ENCODE assay signal across 7 cellular contexts in genomic region chr10:6151087-6151977, GRCh38. TPM values are rescaled to one million over a fixed set of nuclear protein-coding genes. Genes with fewer than 3 reads are reported as not detected.
DNase-seq lines count a peak whose midpoint lies in the region; ATAC-seq and TF ChIP-seq lines count a peak whose summit lies in the region.

No MANE protein-coding gene starts in this region.

- H3K4me3 Mint-ChIP-seq in activated CD4-positive, alpha-beta memory T cell treated with anti-CD3 and anti-CD28 coated beads for 36 hours, result no peak overlapping the region
- peak overlapping the region; percentile 67 to 84 (median 76) for H3K4me3 Mint-ChIP-seq in naive thymus-derived CD8-positive, alpha-beta T cell

- peaks cover 5% of the 10 kb centered on the region for H3K36me3 Mint-ChIP-seq in activated CD4-positive, alpha-beta memory T cell treated with anti-CD3 and anti-CD28 coated beads for 36 hours
- H3K36me3 Mint-ChIP-seq in naive thymus-derived CD8-positive, alpha-beta T cell, result peaks cover 0 to 6% (median 0%) of the 10 kb centered on the region in 3 donors

- DNase-seq in KBM-7 (peak; percentile 93), fibroblast of lung (ENCODE audit: low read depth in 2 of 2) (peak; percentile 53 to 75), foreskin melanocyte (no peak)
- DNase-seq in activated CD4-positive, alpha-beta memory T cell treated with anti-CD3 and anti-CD28 coated beads for 36 hours, result peak; percentile 61
- peak in 9 of 10 donors; percentile 26 to 71 (median 48) for DNase-seq in naive thymus-derived CD8-positive, alpha-beta T cell

- H3K9me3 Mint-ChIP-seq in activated CD4-positive, alpha-beta memory T cell treated with anti-CD3 and anti-CD28 coated beads for 36 hours, result no peaks in the 10 kb centered on the region
- no peaks in the 10 kb centered on the region for H3K9me3 Mint-ChIP-seq in naive thymus-derived CD8-positive, alpha-beta T cell

- H2AFZ ChIP-seq in fibroblast of lung (ENCODE audit: low read length), result peak overlapping the region; percentile 26

- H3K36me3 ChIP-seq in fibroblast of lung (ENCODE audit: control insufficient read depth, insufficient read depth, low read length), result peaks cover 2% of the 10 kb centered on the region

- POLR2A ChIA-PET in activated CD4-positive, alpha-beta memory T cell treated with anti-CD3 and anti-CD28 coated beads for 36 hours (lab: Charles Lee), result interaction anchor here (0.7 to 1.7 kb wide), 4 partner anchors 9 to 51 kb away, joined by 4 to 5 read pairs (median 4); partner anchors contain the start of gene PFKFB3
- POLR2A ChIA-PET in naive thymus-derived CD8-positive, alpha-beta T cell (lab: Charles Lee), result interaction anchor here (0.9 to 6.1 kb wide), 13 partner anchors 8 to 435 kb away, joined by 3 to 54 read pairs (median 4); partner anchors contain the start of gene PFKFB3

- CTCF ChIA-PET in activated CD4-positive, alpha-beta memory T cell treated with anti-CD3 and anti-CD28 coated beads for 36 hours (lab: Charles Lee), result interaction anchor here (0.7 to 4.7 kb wide), 26 partner anchors 8 to 258 kb away, joined by 3 to 39 read pairs (median 5); partner anchors contain the start of gene PFKFB3

- peak overlapping the region; percentile 29 for H3K27ac ChIP-seq in fibroblast of lung (ENCODE audit: insufficient read depth, low read length)

- H3K27me3 ChIP-seq in fibroblast of lung (ENCODE audit: control insufficient read depth, insufficient read depth, low read length), result no peaks in the 10 kb centered on the region

- intact Hi-C loops in activated CD4-positive, alpha-beta memory T cell treated with anti-CD3 and anti-CD28 coated beads for 36 hours (cut with micrococcal nuclease), result loop anchor here (1.0 kb wide), 1 partner anchor 42 kb away; no protein-coding TSS in a partner anchor

- H3K4me1 Mint-ChIP-seq in activated CD4-positive, alpha-beta memory T cell treated with anti-CD3 and anti-CD28 coated beads for 36 hours (ENCODE audit: low read depth), result peaks cover 47% of the 10 kb centered on the region
- peaks cover 37 to 67% (median 61%) of the 10 kb centered on the region in 4 donors for H3K4me1 Mint-ChIP-seq in naive thymus-derived CD8-positive, alpha-beta T cell

- no peaks in the 10 kb centered on the region for H3K27me3 Mint-ChIP-seq in activated CD4-positive, alpha-beta memory T cell treated with anti-CD3 and anti-CD28 coated beads for 36 hours
- H3K27me3 Mint-ChIP-seq in naive thymus-derived CD8-positive, alpha-beta T cell, result no peaks in the 10 kb centered on the region

- in situ Hi-C loops in KBM-7 (cut with MboI; ENCODE audit: low pct_unique_long_range_greater_than_20kb, low sequenced_read_pairs), result no loop called here

- H3K9ac ChIP-seq in fibroblast of lung (ENCODE audit: insufficient read depth, low read length), result no peak overlapping the region

- peaks cover 37% of the 10 kb centered on the region for H3K79me2 ChIP-seq in fibroblast of lung (ENCODE audit: control insufficient read depth, insufficient read depth, low read length)

- H3K4me2 ChIP-seq in fibroblast of lung (ENCODE audit: extremely low read depth, insufficient read depth, low read length), result peak overlapping the region; percentile 59

- H3K4me1 ChIP-seq in fibroblast of lung (ENCODE audit: control insufficient read depth, extremely low read depth, insufficient read depth, low read length), result no peaks in the 10 kb centered on the region

- no peaks in the 10 kb centered on the region for H3K9me3 ChIP-seq in fibroblast of lung (ENCODE audit: control insufficient read depth, insufficient read depth, low read depth, low read length)

- TF ChIP-seq CTCF in GM12873 (IDR thresholded peaks at IDR 0.05; ENCODE audit: insufficient read depth, low read depth, low read length, missing control alignments) (peak; percentile 85), fibroblast of lung (conservative IDR thresholded peaks at IDR 0.05 in 1 of 2, IDR thresholded peaks at IDR 0.05 in 1 of 2; ENCODE audit: low read depth in 1 of 2, low read length in 2 of 2) (peak; percentile 73 to 82)

- peak; percentile 82 for ATAC-seq in GM21619 (IDR thresholded peaks at IDR 0.05; ENCODE audit: unreplicated experiment)
- ATAC-seq in naive thymus-derived CD8-positive, alpha-beta T cell, result peak; percentile 78 to 84

- H3K4me3 ChIP-seq in fibroblast of lung (replicated peaks in 1 of 4; ENCODE audit: control extremely low read depth in 1 of 4, insufficient read depth in 1 of 4, low read depth in 3 of 4, low read length in 4 of 4), result no peak overlapping the region

- H3K27ac Mint-ChIP-seq in activated CD4-positive, alpha-beta memory T cell treated with anti-CD3 and anti-CD28 coated beads for 36 hours, result peak overlapping the region; percentile 15
- H3K27ac Mint-ChIP-seq in naive thymus-derived CD8-positive, alpha-beta T cell, result peak overlapping the region; percentile 64 to 92 (median 84)

- H4K20me1 ChIP-seq in fibroblast of lung (ENCODE audit: control insufficient read depth, extremely low read depth, insufficient read depth, low read length), result no peaks in the 10 kb centered on the region

RNA-seq across cellular contexts. Expression of gene PFKFB3, which starts 51.4 kb away (rescaled TPM):
- 10 to 100 TPM; 70.6 to 76.4 TPM for total RNA-seq in activated CD4-positive, alpha-beta memory T cell treated with anti-CD3 and anti-CD28 coated beads for 36 hours
- 22.9 and 25.8 TPM in 2 replicates for total RNA-seq in fibroblast of lung
- 14.2 and 15.5 TPM in 2 replicates for polyA plus RNA-seq in fibroblast of lung
- polyA plus RNA-seq in fibroblast of lung (2012), result 21.8 and 22.1 TPM in 2 replicates
- 36.3 and 37.4 TPM in 2 replicates for polyA minus RNA-seq in fibroblast of lung (ENCODE audit: low replicate concordance)
- total RNA-seq in naive thymus-derived CD8-positive, alpha-beta T cell, result 10 to 100 TPM; 75.0 to 79.4 TPM
- 1 to 10 TPM; 1.6 to 7.1 (median 4.8) TPM for polyA plus RNA-seq in naive thymus-derived CD8-positive, alpha-beta T cell
